In genomic region chr4:6768539-6768905, GRCh38 we compare ENCODE assay signal across 9 cellular contexts. TPM values are rescaled to one million over a fixed set of nuclear protein-coding genes. Genes with fewer than 3 reads are reported as not detected.
A peak's percentile ranks its signal among the peaks of the same experiment; 100 is the strongest.
DNase-seq lines count a peak whose midpoint lies in the region; ATAC-seq and TF ChIP-seq lines count a peak whose summit lies in the region.
"Had no signal": no experiment of that assay in that cellular context is flagged by ENCODE, and none has a peak within 500 bp of the region (broad histone marks: within the 10 kb centered on the region; RNA-seq: fewer than 3 reads in every experiment).

No MANE protein-coding gene starts in this region.

- H4K91ac ChIP-seq in neuronal stem cell (ENCODE audit: low read depth, low read length, poor library complexity) = no peak overlapping the region

- H3K27me3 Mint-ChIP-seq in chondrocyte (ENCODE audit: low read depth) (no peaks in the 10 kb centered on the region), progenitor cell of endocrine pancreas (peaks cover 7% of the 10 kb centered on the region)

- ATAC-seq in HG03571 (IDR thresholded peaks at IDR 0.05; ENCODE audit: unreplicated experiment) = no peak

- no peaks in the 10 kb centered on the region for H3K36me3 ChIP-seq in neuronal stem cell (replicated peaks in 1 of 2; ENCODE audit: control insufficient read depth in 2 of 2, insufficient read depth in 2 of 2, low read length in 2 of 2)

- H3K4me2 ChIP-seq in neuronal stem cell (ENCODE audit: insufficient read depth, low read length, poor library complexity, severe bottlenecking) = no peak overlapping the region

- H3K27me3 ChIP-seq in neuronal stem cell (ENCODE audit: control insufficient read depth in 3 of 3, insufficient read depth in 3 of 3, low read depth in 1 of 3, low read length in 3 of 3) = peaks cover 0 to 13% (median 0%) of the 10 kb centered on the region in 3 experiments

- H3K9me3 Mint-ChIP-seq in chondrocyte (ENCODE audit: low read depth) (no peaks in the 10 kb centered on the region), progenitor cell of endocrine pancreas (ENCODE audit: low read depth) (no peaks in the 10 kb centered on the region)

- H3K4me1 Mint-ChIP-seq in chondrocyte (ENCODE audit: low read depth) = peaks cover 40% of the 10 kb centered on the region
- peaks cover 4% of the 10 kb centered on the region for H3K4me1 Mint-ChIP-seq in progenitor cell of endocrine pancreas (ENCODE audit: low read depth)

- TF ChIP-seq CTCF in chondrocyte (IDR thresholded peaks at IDR 0.05) (no peak), progenitor cell of endocrine pancreas (IDR thresholded peaks at IDR 0.05; ENCODE audit: unreplicated experiment) (no peak)

- H2AFZ ChIP-seq in neuronal stem cell (ENCODE audit: low read length) = peak overlapping the region; percentile 17

- H3K27ac ChIP-seq in neuronal stem cell (replicated peaks; ENCODE audit: low read length) = no peak overlapping the region

- H3K14ac ChIP-seq in neuronal stem cell (ENCODE audit: low read length) = peak overlapping the region; percentile 64

- H3K9me3 ChIP-seq in neuronal stem cell (replicated peaks in 1 of 2; ENCODE audit: control insufficient read depth in 2 of 2, insufficient read depth in 1 of 2, low read depth in 1 of 2, low read length in 2 of 2) = no peaks in the 10 kb centered on the region

- H3K4me3 ChIP-seq in neuronal stem cell (ENCODE audit: low read length in 2 of 2) = no peak overlapping the region

- H4K8ac ChIP-seq in neuronal stem cell (ENCODE audit: low read depth, low read length) = no peak overlapping the region

- no CpG with 5 or more reads among the region's 4 CpGs for WGBS in neuronal stem cell (ENCODE audit: extremely low coverage in 2 of 2, insufficient read length in 2 of 2, insufficient replicate concordance in 1 of 2), 2 donors

- peak overlapping the region; percentile 62 for H3K18ac ChIP-seq in neuronal stem cell (ENCODE audit: low read length)

- H3K4me1 ChIP-seq in neuronal stem cell (ENCODE audit: control insufficient read depth in 2 of 2, insufficient read depth in 1 of 2, low read depth in 1 of 2, low read length in 2 of 2) = peaks cover 4 to 12% of the 10 kb centered on the region in 2 donors

- peak overlapping the region; percentile 48 for H2BK120ac ChIP-seq in neuronal stem cell (ENCODE audit: low read depth, low read length)

- peak overlapping the region; percentile 61 for H3K27ac Mint-ChIP-seq in chondrocyte (ENCODE audit: unreplicated experiment)
- no peak overlapping the region for H3K27ac Mint-ChIP-seq in progenitor cell of endocrine pancreas

- H3K4ac ChIP-seq in neuronal stem cell (ENCODE audit: low read length) = no peak overlapping the region

- peak overlapping the region; percentile 3 for H3K9ac ChIP-seq in neuronal stem cell (ENCODE audit: low read depth, low read length, poor library complexity)

- peak overlapping the region; percentile 81 for H2AK5ac ChIP-seq in neuronal stem cell (ENCODE audit: low read depth, low read length)

- peak overlapping the region; percentile 40 for H2BK15ac ChIP-seq in neuronal stem cell (ENCODE audit: low read length)

- peak overlapping the region; percentile 8 for H3K23ac ChIP-seq in neuronal stem cell (ENCODE audit: low read depth, low read length, poor library complexity)

- no peak overlapping the region for H2BK5ac ChIP-seq in neuronal stem cell (ENCODE audit: low read length)

- no peaks in the 10 kb centered on the region for H3K79me1 ChIP-seq in neuronal stem cell (ENCODE audit: low read depth, low read length)

- H3K36me3 Mint-ChIP-seq in chondrocyte (ENCODE audit: low read depth) (no peaks in the 10 kb centered on the region), progenitor cell of endocrine pancreas (ENCODE audit: insufficient read depth) (no peaks in the 10 kb centered on the region)

- peak; percentile 50 for DNase-seq in EH (ENCODE audit: low read depth)
- peak; percentile 35 for DNase-seq in NOMO-1 treated with dmso at 0.1 percent for 144 hours (lab: John Stamatoyannopoulos, UW; ENCODE audit: unreplicated experiment)
- DNase-seq in chondrocyte (ENCODE audit: low spot score) = no peak
- no peak for DNase-seq in neuronal stem cell (ENCODE audit: low spot score)
- no peak for DNase-seq in progenitor cell of endocrine pancreas (ENCODE audit: low spot score, unreplicated experiment)
- DNase-seq in activated CD4-positive, alpha-beta T cell treated with anti-CD3 and anti-CD28 coated beads, Interleukin-2, amount 50 U/mL, for 1 hour = no peak
- no peak for DNase-seq in C1 segment of cervical spinal cord (lab: John Stamatoyannopoulos, UW)
- DNase-seq: NCI-H1092 had no signal

- H3K4me3 Mint-ChIP-seq in chondrocyte (ENCODE audit: unreplicated experiment) (peak overlapping the region; percentile 16), progenitor cell of endocrine pancreas (ENCODE audit: low read depth) (no peak overlapping the region)

- peak overlapping the region; percentile 75 for H2BK12ac ChIP-seq in neuronal stem cell (ENCODE audit: low read length)

RNA-seq across cellular contexts. Expression of gene KIAA0232, which starts 14.0 kb away (rescaled TPM):
- total RNA-seq in chondrocyte (24.7 to 27.4 TPM (median 26.2 TPM) in 3 replicates), progenitor cell of endocrine pancreas (50.3 and 52.8 TPM in 2 replicates)
- polyA plus RNA-seq in neuronal stem cell (2013, experiment 1 of 2) = 19.1 TPM
- polyA plus RNA-seq in neuronal stem cell (2013, experiment 2 of 2) = 19.2 TPM

RNA-seq across cellular contexts. Expression of gene BLOC1S4, which starts 52.5 kb away (rescaled TPM):
- total RNA-seq in chondrocyte = 15.5 to 16.7 TPM (median 16.2 TPM) in 3 replicates
- 13.1 TPM for polyA plus RNA-seq in neuronal stem cell (2013, experiment 1 of 2)
- 12.4 TPM for polyA plus RNA-seq in neuronal stem cell (2013, experiment 2 of 2)
- total RNA-seq in progenitor cell of endocrine pancreas = 18.8 and 20.0 TPM in 2 replicates

RNA-seq across cellular contexts. Expression of gene MRFAP1L1, which starts 58.9 kb away (rescaled TPM):
- 44.7 to 52.9 TPM (median 46.5 TPM) in 3 replicates for total RNA-seq in chondrocyte
- polyA plus RNA-seq in neuronal stem cell (2013, experiment 1 of 2) = 58.3 TPM
- 58.9 TPM for polyA plus RNA-seq in neuronal stem cell (2013, experiment 2 of 2)
- total RNA-seq in progenitor cell of endocrine pancreas = 64.9 and 69.3 TPM in 2 replicates

Comparison
In these comparisons a context has a peak if more than half of its experiments do, and no peak if none do; other contexts are left out.
1. DNase-seq: peak in EH (single experiment) and NOMO-1 treated with dmso at 0.1 percent for 144 hours (single experiment); none in chondrocyte (single experiment), neuronal stem cell (single experiment), progenitor cell of endocrine pancreas (single experiment), activated CD4-positive, alpha-beta T cell treated with anti-CD3 and anti-CD28 coated beads, Interleukin-2, amount 50 U/mL, for 1 hour (single experiment) and C1 segment of cervical spinal cord (0 of 14).